ENCODE assay signal across 17 cellular contexts in the genomic region with DNA sequence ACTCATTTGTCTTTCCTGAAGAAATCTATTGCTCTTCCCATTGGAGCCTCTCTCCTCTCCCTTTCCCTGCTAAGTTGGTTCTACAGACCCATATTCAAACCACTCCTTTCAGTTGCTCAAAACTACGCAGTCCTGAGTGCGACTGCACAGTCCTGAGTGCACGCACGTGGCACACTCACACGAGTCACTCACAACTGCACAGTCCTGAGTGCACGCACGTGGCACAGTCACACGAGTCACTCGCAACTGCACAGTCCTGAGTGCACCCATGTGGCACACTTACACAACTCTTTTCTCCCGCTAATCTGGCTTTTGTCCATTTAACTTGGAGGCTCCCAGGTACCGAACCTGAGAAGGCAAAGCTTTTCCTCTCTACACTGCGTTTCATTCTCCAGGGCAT.
"Had no signal": no experiment of that assay in that cellular context is flagged by ENCODE, and none has a peak within 500 bp of the region (broad histone marks: within the 10 kb centered on the region; RNA-seq: fewer than 3 reads in every experiment).

No MANE protein-coding gene starts in this region.

- H3K4me3 Mint-ChIP-seq: IgD-negative memory B cell had no signal

- H3K9me3 Mint-ChIP-seq: IgD-negative memory B cell had no signal

- H3K27ac Mint-ChIP-seq: IgD-negative memory B cell had no signal

- DNase-seq: MG63, NCI-H1092, NCI-H1105 treated with DMSO at 0.1 percent for 48 hours, NCI-H1417 treated with DMSO at 0.1 percent for 48 hours, NCI-H146, NCI-H1694 treated with DMSO at 0.1 percent for 48 hours, NCI-H1930, NCI-H2081, NCI-H2107, NCI-H2227 treated with DMSO at 0.1 percent for 48 hours, NCI-H524, NCI-H69, NCI-H774, SHP77, SK-N-SH had no signal

- H3K27me3 Mint-ChIP-seq: IgD-negative memory B cell had no signal

- H3K36me3 ChIP-seq: MG63 had no signal

- FAIRE-seq: K562 had no signal

- H3K4me3 ChIP-seq: K562, MG63 had no signal

- H3K4me1 Mint-ChIP-seq: IgD-negative memory B cell had no signal

- H3K27me3 ChIP-seq: MG63 had no signal

- ATAC-seq: K562 had no signal
